1 cellular context compared by ENCODE assay signal in genomic region chr1:156282479-156283222, GRCh38.
A peak's percentile ranks its signal among the peaks of the same experiment; 100 is the strongest.
TF ChIP-seq lines count a peak whose summit lies in the region.

Gene SMG5 (minus strand): TSS chr1:156282825. CDS start chr1:156282680, 145 bp downstream.

TF ChIP-seq in HepG2, 621 proteins besides CTCF, POLR2A, EP300 and RAD21 (continued from another document and continues in another):
- TF ChIP-seq, protein P1, sequence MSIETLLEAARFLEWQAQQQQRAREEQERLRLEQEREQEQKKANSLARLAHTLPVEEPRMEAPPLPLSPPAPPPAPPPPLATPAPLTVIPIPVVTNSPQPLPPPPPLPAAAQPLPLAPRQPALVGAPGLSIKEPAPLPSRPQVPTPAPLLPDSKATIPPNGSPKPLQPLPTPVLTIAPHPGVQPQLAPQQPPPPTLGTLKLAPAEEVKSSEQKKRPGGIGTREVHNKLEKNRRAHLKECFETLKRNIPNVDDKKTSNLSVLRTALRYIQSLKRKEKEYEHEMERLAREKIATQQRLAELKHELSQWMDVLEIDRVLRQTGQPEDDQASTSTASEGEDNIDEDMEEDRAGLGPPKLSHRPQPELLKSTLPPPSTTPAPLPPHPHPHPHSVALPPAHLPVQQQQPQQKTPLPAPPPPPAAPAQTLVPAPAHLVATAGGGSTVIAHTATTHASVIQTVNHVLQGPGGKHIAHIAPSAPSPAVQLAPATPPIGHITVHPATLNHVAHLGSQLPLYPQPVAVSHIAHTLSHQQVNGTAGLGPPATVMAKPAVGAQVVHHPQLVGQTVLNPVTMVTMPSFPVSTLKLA (IDR thresholded peaks at IDR 0.05), result 0 out of 2 replicates have a peak, but pooled peaks have one; percentile 27
- TF ChIP-seq ZFYVE20 (CRISPR knock-in tag; IDR thresholded peaks at IDR 0.05; ENCODE audit: borderline replicate concordance, low read depth) (no peak), ZNF777 (CRISPR knock-in tag; IDR thresholded peaks at IDR 0.05) (peak; percentile 31; the same call in 1 of the 2 replicates), ZNF20 (CRISPR knock-in tag; IDR thresholded peaks at IDR 0.05) (no peak), FOSL2 (CRISPR knock-in tag; IDR thresholded peaks at IDR 0.05) (peak; percentile 25; the same call in 1 of the 2 replicates), FOXP1 (IDR thresholded peaks at IDR 0.05) (no peak), FOXP1 (CRISPR knock-in tag; IDR thresholded peaks at IDR 0.05) (no peak), NKX3-1 (CRISPR knock-in tag; IDR thresholded peaks at IDR 0.05) (no peak), ARNTL (CRISPR knock-in tag; IDR thresholded peaks at IDR 0.05) (peak; percentile 48; the same call in 1 of the 2 replicates), ZBTB42 (CRISPR knock-in tag; IDR thresholded peaks at IDR 0.05) (0 out of 2 replicates have a peak, but pooled peaks have one; percentile 50), ZNF18 (CRISPR knock-in tag; IDR thresholded peaks at IDR 0.05; ENCODE audit: insufficient replicate concordance) (peak; percentile 77), SMAD9 (CRISPR knock-in tag; IDR thresholded peaks at IDR 0.05) (peak; percentile 65; the same call in 1 of the 2 replicates), ZBTB34 (CRISPR knock-in tag; IDR thresholded peaks at IDR 0.05) (no peak; the same call in 1 of the 2 replicates), ZNF24 (IDR thresholded peaks at IDR 0.05) (no peak), RXRA (CRISPR knock-in tag; IDR thresholded peaks at IDR 0.05) (peak; percentile 75), ZKSCAN1 (IDR thresholded peaks at IDR 0.05; ENCODE audit: low read length) (peak; percentile 81; the same call in 1 of the 2 replicates), ZNF468 (CRISPR knock-in tag; IDR thresholded peaks at IDR 0.05) (no peak), TERF1 (CRISPR knock-in tag; IDR thresholded peaks at IDR 0.05) (no peak), MEF2D (CRISPR knock-in tag; IDR thresholded peaks at IDR 0.05) (peak; percentile 71; the same call in 1 of the 2 replicates), ZNF589 (CRISPR knock-in tag; conservative IDR thresholded peaks at IDR 0.05) (no peak; the same call in 1 of the 2 replicates), FOSL1 (CRISPR knock-in tag; IDR thresholded peaks at IDR 0.05; ENCODE audit: borderline replicate concordance) (no peak), ZNF501 (CRISPR knock-in tag; IDR thresholded peaks at IDR 0.05) (peak; percentile 98), KLF15 (CRISPR knock-in tag; IDR thresholded peaks at IDR 0.05; ENCODE audit: borderline replicate concordance) (no peak), HMGXB3 (CRISPR knock-in tag; IDR thresholded peaks at IDR 0.05; ENCODE audit: borderline replicate concordance) (peak; percentile 70; the same call in 1 of the 2 replicates), SUZ12 (IDR thresholded peaks at IDR 0.05; ENCODE audit: low read depth, low read length) (no peak), GMEB2 (CRISPR knock-in tag; IDR thresholded peaks at IDR 0.05; ENCODE audit: low read depth) (peak; percentile 48; the same call in 1 of the 2 replicates), FLYWCH1 (CRISPR knock-in tag; IDR thresholded peaks at IDR 0.05) (no peak), ZNF275 (CRISPR knock-in tag; IDR thresholded peaks at IDR 0.05; ENCODE audit: borderline replicate concordance) (peak; percentile 66; the same call in 1 of the 2 replicates), AKAP8 (CRISPR knock-in tag; IDR thresholded peaks at IDR 0.05) (0 out of 2 replicates have a peak, but pooled peaks have one; percentile 77), IRF2 (CRISPR knock-in tag; IDR thresholded peaks at IDR 0.05) (peak; percentile 95), IKZF1 (IDR thresholded peaks at IDR 0.05) (no peak), GATAD2A (CRISPR knock-in tag; IDR thresholded peaks at IDR 0.05) (peak; percentile 82), LBX2 (CRISPR knock-in tag; IDR thresholded peaks at IDR 0.05; ENCODE audit: borderline replicate concordance) (peak; percentile 38; the same call in 1 of the 2 replicates), ERF (CRISPR knock-in tag; IDR thresholded peaks at IDR 0.05) (peak; percentile 85), ZBTB44 (CRISPR knock-in tag; IDR thresholded peaks at IDR 0.05) (no peak; the same call in 1 of the 2 replicates), ZNF235 (CRISPR knock-in tag; IDR thresholded peaks at IDR 0.05; ENCODE audit: borderline replicate concordance) (peak; percentile 65; the same call in 1 of the 2 replicates), ZNF180 (CRISPR knock-in tag; IDR thresholded peaks at IDR 0.05; ENCODE audit: borderline replicate concordance, low read depth) (no peak), ZNF292 (CRISPR knock-in tag; IDR thresholded peaks at IDR 0.05; ENCODE audit: borderline replicate concordance, low read depth) (peak; percentile 16; the same call in 1 of the 2 replicates), ZNF136 (CRISPR knock-in tag; IDR thresholded peaks at IDR 0.05; ENCODE audit: low read depth) (peak; percentile 90; the same call in 1 of the 2 replicates), EZH2 (conservative IDR thresholded peaks at IDR 0.05; ENCODE audit: low read depth, low read length) (no peak), HHEX (CRISPR knock-in tag; IDR thresholded peaks at IDR 0.05) (peak; percentile 83)
- TF ChIP-seq, protein P2, sequence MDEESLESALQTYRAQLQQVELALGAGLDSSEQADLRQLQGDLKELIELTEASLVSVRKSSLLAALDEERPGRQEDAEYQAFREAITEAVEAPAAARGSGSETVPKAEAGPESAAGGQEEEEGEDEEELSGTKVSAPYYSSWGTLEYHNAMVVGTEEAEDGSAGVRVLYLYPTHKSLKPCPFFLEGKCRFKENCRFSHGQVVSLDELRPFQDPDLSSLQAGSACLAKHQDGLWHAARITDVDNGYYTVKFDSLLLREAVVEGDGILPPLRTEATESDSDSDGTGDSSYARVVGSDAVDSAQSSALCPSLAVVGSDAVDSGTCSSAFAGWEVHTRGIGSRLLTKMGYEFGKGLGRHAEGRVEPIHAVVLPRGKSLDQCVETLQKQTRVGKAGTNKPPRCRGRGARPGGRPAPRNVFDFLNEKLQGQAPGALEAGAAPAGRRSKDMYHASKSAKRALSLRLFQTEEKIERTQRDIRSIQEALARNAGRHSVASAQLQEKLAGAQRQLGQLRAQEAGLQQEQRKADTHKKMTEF (CRISPR knock-in tag; IDR thresholded peaks at IDR 0.05), result peak; percentile 95
- TF ChIP-seq, protein P3, sequence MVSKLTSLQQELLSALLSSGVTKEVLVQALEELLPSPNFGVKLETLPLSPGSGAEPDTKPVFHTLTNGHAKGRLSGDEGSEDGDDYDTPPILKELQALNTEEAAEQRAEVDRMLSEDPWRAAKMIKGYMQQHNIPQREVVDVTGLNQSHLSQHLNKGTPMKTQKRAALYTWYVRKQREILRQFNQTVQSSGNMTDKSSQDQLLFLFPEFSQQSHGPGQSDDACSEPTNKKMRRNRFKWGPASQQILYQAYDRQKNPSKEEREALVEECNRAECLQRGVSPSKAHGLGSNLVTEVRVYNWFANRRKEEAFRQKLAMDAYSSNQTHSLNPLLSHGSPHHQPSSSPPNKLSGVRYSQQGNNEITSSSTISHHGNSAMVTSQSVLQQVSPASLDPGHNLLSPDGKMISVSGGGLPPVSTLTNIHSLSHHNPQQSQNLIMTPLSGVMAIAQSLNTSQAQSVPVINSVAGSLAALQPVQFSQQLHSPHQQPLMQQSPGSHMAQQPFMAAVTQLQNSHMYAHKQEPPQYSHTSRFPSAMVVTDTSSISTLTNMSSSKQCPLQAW (CRISPR knock-in tag; IDR thresholded peaks at IDR 0.05), result peak; percentile 88
- TF ChIP-seq, protein P4, sequence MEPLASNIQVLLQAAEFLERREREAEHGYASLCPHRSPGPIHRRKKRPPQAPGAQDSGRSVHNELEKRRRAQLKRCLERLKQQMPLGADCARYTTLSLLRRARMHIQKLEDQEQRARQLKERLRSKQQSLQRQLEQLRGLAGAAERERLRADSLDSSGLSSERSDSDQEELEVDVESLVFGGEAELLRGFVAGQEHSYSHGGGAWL (CRISPR knock-in tag; IDR thresholded peaks at IDR 0.05), result peak; percentile 73
